In the genomic region with DNA sequence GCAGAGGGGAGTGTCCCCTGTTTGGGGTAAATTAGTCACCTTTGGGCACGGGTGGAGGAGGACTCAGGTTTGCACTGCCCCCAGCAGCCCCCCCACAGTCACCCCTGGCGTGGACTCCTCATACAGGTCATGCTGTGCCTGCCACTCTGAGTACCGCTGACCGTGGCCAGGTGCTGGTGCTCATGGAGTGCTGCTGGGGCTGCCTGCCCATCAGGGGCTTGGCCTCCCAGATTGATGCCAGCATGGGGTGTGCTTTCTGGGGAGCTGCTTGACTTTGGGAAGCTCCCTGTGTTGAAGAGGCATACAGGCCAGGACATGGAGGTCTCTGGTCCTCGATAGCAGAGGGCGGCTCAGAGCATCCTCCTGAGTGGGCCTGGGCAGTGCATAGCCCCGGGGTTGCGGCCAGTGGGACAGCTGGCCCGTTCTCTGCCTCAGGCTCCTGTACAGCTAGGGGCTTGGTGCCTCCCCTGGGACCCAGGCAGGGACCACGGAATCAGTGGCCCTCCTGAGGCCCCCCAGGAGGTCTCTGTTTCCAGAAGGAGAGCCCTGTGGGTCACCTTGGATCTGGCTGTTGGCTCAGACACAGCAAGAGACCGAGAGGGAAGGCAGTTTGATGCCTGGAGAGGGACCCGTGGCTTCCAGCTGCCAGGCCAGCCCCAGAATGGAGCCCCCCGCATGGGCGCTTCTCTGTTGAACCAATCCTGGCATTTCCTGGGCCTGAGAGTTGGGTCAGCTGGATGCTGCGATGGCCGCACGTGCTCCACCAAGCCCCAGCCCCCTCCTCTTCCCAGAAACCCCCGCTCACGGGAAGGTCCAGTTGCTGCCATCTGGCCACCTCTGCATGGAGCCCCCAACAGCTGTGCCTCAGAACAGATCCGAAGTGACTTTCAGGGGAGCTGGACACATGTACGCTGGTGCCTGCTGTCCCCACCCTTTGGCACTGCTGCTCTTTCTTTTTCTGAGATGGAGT, we compare ENCODE assay signal across 17 cellular contexts. TPM values are rescaled to one million over a fixed set of nuclear protein-coding genes. Genes with fewer than 3 reads are reported as not detected.
DNase-seq lines count a peak whose midpoint lies in the region; ATAC-seq and TF ChIP-seq lines count a peak whose summit lies in the region.
"Had no signal": no experiment of that assay in that cellular context is flagged by ENCODE, and none has a peak within 500 bp of the region (broad histone marks: within the 10 kb centered on the region; RNA-seq: fewer than 3 reads in every experiment).

No MANE protein-coding gene starts in this region.

- no peak for ATAC-seq in right lobe of liver
- ATAC-seq: GM23338 had no signal

- H3K9me3 ChIP-seq in HEK293 (ENCODE audit: control insufficient read depth, insufficient read depth, low read depth, low read length): no peaks in the 10 kb centered on the region
- no peaks in the 10 kb centered on the region for H3K9me3 ChIP-seq in right lobe of liver
- H3K9me3 ChIP-seq: BLaER1 treated with 17β-estradiol and CSF1 and Interleukin-3, amounts not matched to agents 10 nM and 100 nM; Peyer's patch had no signal

- DNase-seq in right lobe of liver: peak; percentile 17 to 48 (median 44)
- no peak for DNase-seq in HT-29 (ENCODE audit: low spot score)
- no peak for DNase-seq in head of caudate nucleus
- DNase-seq in RPMI8226: no peak
- DNase-seq: GF-D8, Karpas-422, MM.1S, NCI-H1105 treated with DMSO at 0.1 percent for 48 hours, NCI-H2029, NCI-H2171 treated with DMSO at 0.1 percent for 48 hours, NCI-H774, Peyer's patch had no signal

- WGBS in right lobe of liver (ENCODE audit: insufficient coverage, low coverage, low lambda C conversion rate, missing lambda C conversion rate): no CpG with 5 or more reads among the region's 21 CpGs

- POLR2A ChIA-PET in HEK293 (lab: Yijun Ruan, JAX): interaction anchor here (0.6 to 1.7 kb wide), 3 partner anchors 11 to 36 kb away, joined by 3 to 4 read pairs (median 3); no protein-coding TSS in a partner anchor

- TF ChIP-seq CTCF in HEK293 (tag by site-specific recombination; IDR thresholded peaks at IDR 0.05): no peak
- TF ChIP-seq CTCF in VCaP (conservative IDR thresholded peaks at IDR 0.05): no peak
- no peak for TF ChIP-seq CTCF in right lobe of liver (IDR thresholded peaks at IDR 0.05)

- no peak for TF ChIP-seq POLR2A in right lobe of liver (IDR thresholded peaks at IDR 0.05)

- no peaks in the 10 kb centered on the region for H3K27me3 ChIP-seq in right lobe of liver
- H3K27me3 ChIP-seq: BLaER1 treated with 17β-estradiol and CSF1 and Interleukin-3, amounts not matched to agents 10 nM and 100 nM; Peyer's patch had no signal

- CTCF ChIA-PET in HEK293 (lab: Yijun Ruan, JAX): interaction anchor here (1.6 to 1.8 kb wide), 2 partner anchors 44 to 199 kb away, joined by 5 to 7 read pairs; no protein-coding TSS in a partner anchor

- H3K36me3 ChIP-seq in HEK293 (ENCODE audit: control insufficient read depth in 2 of 2, insufficient read depth in 1 of 2, low read length in 2 of 2) (peaks cover 0 to 60% of the 10 kb centered on the region in 2 experiments; a peak in 2 of 3 replicates), right lobe of liver (peaks cover 0 to 6% (median 3%) of the 10 kb centered on the region in 4 donors)

- H3K4me1 ChIP-seq in HEK293 (ENCODE audit: control insufficient read depth, insufficient read depth, low read length) (0 out of 2 replicates have a peak, but pooled peaks cover 2% of the 10 kb centered on the region), right lobe of liver (peaks cover 0 to 5% (median 0%) of the 10 kb centered on the region in 4 donors)

- intact Hi-C loops in right lobe of liver (cut with DNase I) (no loop called here), head of caudate nucleus (cut with DNase I) (no loop called here)

- no peak overlapping the region for H3K4me3 ChIP-seq in HEK293 (ENCODE audit: low read depth, low read length)
- no peak overlapping the region for H3K4me3 ChIP-seq in right lobe of liver
- H3K4me3 ChIP-seq: BLaER1 treated with 17β-estradiol and CSF1 and Interleukin-3, amounts not matched to agents 10 nM and 100 nM; GM23338; Peyer's patch had no signal

- H3K27ac ChIP-seq in HEK293 (ENCODE audit: extremely low read depth, low read depth, low read length): no peak overlapping the region
- 0 out of 2 replicates have a peak overlapping the region, but pooled peaks have one; percentile 7 for H3K27ac ChIP-seq in VCaP
- H3K27ac ChIP-seq in right lobe of liver: no peak overlapping the region
- H3K27ac ChIP-seq: BLaER1 treated with 17β-estradiol and CSF1 and Interleukin-3, amounts not matched to agents 10 nM and 100 nM; HL-60; Peyer's patch had no signal

TF ChIP-seq in HEK293, 187 proteins besides CTCF, POLR2A, EP300 and RAD21 (continues in another document):
- no peak for TF ChIP-seq ZNF596 (tag by site-specific recombination; IDR thresholded peaks at IDR 0.05)
- TF ChIP-seq ZNF202 (tag by site-specific recombination; IDR thresholded peaks at IDR 0.05; ENCODE audit: borderline replicate concordance): no peak
- peak; percentile 92 for TF ChIP-seq ZIC2 (tag by site-specific recombination; IDR thresholded peaks at IDR 0.05)
- no peak for TF ChIP-seq PRDM1 (tag by site-specific recombination; IDR thresholded peaks at IDR 0.05)
- no peak for TF ChIP-seq ZNF18 (tag by site-specific recombination; IDR thresholded peaks at IDR 0.05)
- no peak for TF ChIP-seq MYNN (tag by site-specific recombination; IDR thresholded peaks at IDR 0.05; ENCODE audit: borderline replicate concordance)
- TF ChIP-seq GLIS1 (tag by site-specific recombination; IDR thresholded peaks at IDR 0.05): peak; percentile 87
- TF ChIP-seq ZNF221 (tag by site-specific recombination; IDR thresholded peaks at IDR 0.05; ENCODE audit: borderline replicate concordance): no peak
- no peak for TF ChIP-seq ZNF670 (tag by site-specific recombination; IDR thresholded peaks at IDR 0.05; ENCODE audit: low read depth)
- TF ChIP-seq ZBTB8A (tag by site-specific recombination; IDR thresholded peaks at IDR 0.05): no peak
- peak; percentile 51; the same call in 1 of the 2 replicates for TF ChIP-seq GLIS2 (tag by site-specific recombination; IDR thresholded peaks at IDR 0.05)
- TF ChIP-seq YY1 (tag by site-specific recombination; IDR thresholded peaks at IDR 0.05): no peak
- no peak for TF ChIP-seq ZNF292 (tag by site-specific recombination; IDR thresholded peaks at IDR 0.05; ENCODE audit: borderline replicate concordance, low read depth)
- no peak for TF ChIP-seq ZNF768 (tag by site-specific recombination; IDR thresholded peaks at IDR 0.05)
- TF ChIP-seq ZNF426 (tag by site-specific recombination; IDR thresholded peaks at IDR 0.05): no peak
- no peak for TF ChIP-seq ZBTB7A (tag by site-specific recombination; IDR thresholded peaks at IDR 0.05; ENCODE audit: low read depth)
- TF ChIP-seq ZEB2 (tag by site-specific recombination; IDR thresholded peaks at IDR 0.05): no peak
- TF ChIP-seq, protein P1, sequence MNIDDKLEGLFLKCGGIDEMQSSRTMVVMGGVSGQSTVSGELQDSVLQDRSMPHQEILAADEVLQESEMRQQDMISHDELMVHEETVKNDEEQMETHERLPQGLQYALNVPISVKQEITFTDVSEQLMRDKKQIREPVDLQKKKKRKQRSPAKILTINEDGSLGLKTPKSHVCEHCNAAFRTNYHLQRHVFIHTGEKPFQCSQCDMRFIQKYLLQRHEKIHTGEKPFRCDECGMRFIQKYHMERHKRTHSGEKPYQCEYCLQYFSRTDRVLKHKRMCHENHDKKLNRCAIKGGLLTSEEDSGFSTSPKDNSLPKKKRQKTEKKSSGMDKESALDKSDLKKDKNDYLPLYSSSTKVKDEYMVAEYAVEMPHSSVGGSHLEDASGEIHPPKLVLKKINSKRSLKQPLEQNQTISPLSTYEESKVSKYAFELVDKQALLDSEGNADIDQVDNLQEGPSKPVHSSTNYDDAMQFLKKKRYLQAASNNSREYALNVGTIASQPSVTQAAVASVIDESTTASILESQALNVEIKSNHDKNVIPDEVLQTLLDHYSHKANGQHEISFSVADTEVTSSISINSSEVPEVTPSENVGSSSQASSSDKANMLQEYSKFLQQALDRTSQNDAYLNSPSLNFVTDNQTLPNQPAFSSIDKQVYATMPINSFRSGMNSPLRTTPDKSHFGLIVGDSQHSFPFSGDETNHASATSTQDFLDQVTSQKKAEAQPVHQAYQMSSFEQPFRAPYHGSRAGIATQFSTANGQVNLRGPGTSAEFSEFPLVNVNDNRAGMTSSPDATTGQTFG (tag by site-specific recombination; IDR thresholded peaks at IDR 0.05; ENCODE audit: borderline replicate concordance): no peak
- no peak for TF ChIP-seq ZNF266 (tag by site-specific recombination; IDR thresholded peaks at IDR 0.05; ENCODE audit: low read depth)
- no peak for TF ChIP-seq ZBTB1 (tag by site-specific recombination; IDR thresholded peaks at IDR 0.05)
- TF ChIP-seq ZNF138 (tag by site-specific recombination; IDR thresholded peaks at IDR 0.05; ENCODE audit: borderline replicate concordance): no peak
- TF ChIP-seq KLF9 (tag by site-specific recombination; IDR thresholded peaks at IDR 0.05; ENCODE audit: low read depth): no peak

RNA-seq across cellular contexts. Expression of gene AJM1, which starts 6.1 kb away (rescaled TPM):
- 1 to 10 TPM; 1.7 to 2.8 (median 2.6) TPM for total RNA-seq in right lobe of liver
- 9.0 and 9.4 TPM in 2 replicates for total RNA-seq in HT-29 (2014; rRNA removed; shearing (Covaris generic))

RNA-seq across cellular contexts. Expression of gene PHPT1, which starts 13.0 kb away (rescaled TPM):
- 10 to 100 TPM; 30.5 to 66.6 (median 49.3) TPM for total RNA-seq in right lobe of liver
- total RNA-seq in HT-29 (2014; rRNA removed; shearing (Covaris generic)): 230 and 232 TPM in 2 replicates

RNA-seq across cellular contexts. Expression of gene MAMDC4, which starts 15.9 kb away (rescaled TPM):
- 10 to 100 TPM in 4 of 6 experiments, 1 to 10 TPM in 2; 5.7 to 27.9 (median 22.5) TPM for total RNA-seq in right lobe of liver
- total RNA-seq in HT-29 (2014; rRNA removed; shearing (Covaris generic)): 14.9 and 29.8 TPM in 2 replicates

RNA-seq across cellular contexts. Expression of gene RABL6, which starts 28.5 kb away (rescaled TPM):
- total RNA-seq in right lobe of liver: 10 to 100 TPM in 4 of 6 experiments, 1 to 10 TPM in 2; 8.0 to 14.8 (median 12.4) TPM
- 242 and 247 TPM in 2 replicates for total RNA-seq in HT-29 (2014; rRNA removed; shearing (Covaris generic))

RNA-seq across cellular contexts. Expression of gene EDF1, which starts 29.9 kb away (rescaled TPM):
- total RNA-seq in right lobe of liver: 100 to 1,000 TPM; 216 to 486 (median 227) TPM
- 428 and 484 TPM in 2 replicates for total RNA-seq in HT-29 (2014; rRNA removed; shearing (Covaris generic))

Comparison
In these comparisons a context has a peak if more than half of its experiments do, and no peak if none do; other contexts are left out.
1. DNase-seq: peak in right lobe of liver (3 of 3); none in HT-29 (single experiment), head of caudate nucleus (0 of 42) and RPMI8226 (single experiment).